In the genomic region with DNA sequence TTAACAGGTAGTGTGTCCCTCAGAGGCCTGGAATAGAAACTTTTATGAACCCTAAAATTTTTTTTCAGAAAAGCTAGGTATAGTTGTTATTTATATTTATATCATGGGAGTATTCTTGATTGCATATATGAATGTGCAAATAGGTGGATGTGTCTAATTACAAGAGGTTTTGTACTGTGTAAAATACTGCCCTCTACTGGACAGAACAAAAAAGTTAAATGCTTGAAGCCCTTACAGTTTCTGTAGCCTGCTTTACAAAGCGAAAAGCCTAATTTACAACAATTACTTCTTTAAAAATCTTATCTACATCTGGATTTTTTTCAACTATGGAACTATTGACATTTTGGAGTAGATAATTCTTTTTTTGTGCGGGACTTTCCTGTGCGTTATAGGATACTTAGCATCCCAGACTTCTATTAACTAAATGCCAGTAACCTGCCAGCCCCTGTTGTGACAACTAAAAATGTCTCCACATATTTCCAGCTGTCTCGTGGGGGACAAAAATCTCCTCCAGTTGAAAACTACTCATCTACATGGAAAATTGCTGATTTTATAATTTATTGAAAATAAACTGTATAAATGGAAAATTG, we compare ENCODE assay signal across 8 cellular contexts. TPM values are rescaled to one million over a fixed set of nuclear protein-coding genes. Genes with fewer than 3 reads are reported as not detected.
DNase-seq lines count a peak whose midpoint lies in the region; ATAC-seq, FAIRE-seq and TF ChIP-seq lines count a peak whose summit lies in the region.

No MANE protein-coding gene starts in this region.

- in situ Hi-C loops in KBM-7 (cut with MboI; ENCODE audit: low pct_unique_long_range_greater_than_20kb, low sequenced_read_pairs): loop anchor here (25.0 kb wide), 1 partner anchor 174 kb away; no protein-coding TSS in a partner anchor

- TF ChIP-seq CTCF in BE2C (IDR thresholded peaks at IDR 0.05; ENCODE audit: low read depth, low read length) (peak; percentile 61), endothelial cell (IDR thresholded peaks at IDR 0.05; ENCODE audit: unreplicated experiment) (peak; percentile 96), mucosa of descending colon (IDR thresholded peaks at IDR 0.05) (peak; percentile 45)

- DNase-seq in BE2C (no peak), KBM-7 (peak; percentile 64), RCC 7860 (ENCODE audit: low spot score) (peak; percentile 35), endothelial cell (ENCODE audit: low spot score) (no peak), mucosa of descending colon (no peak), NCI-H187 treated with DMSO at 0.1 percent for 48 hours (lab: John Stamatoyannopoulos, UW) (no peak)
- DNase-seq in activated naive CD4-positive, alpha-beta T cell treated with anti-CD3 and anti-CD28 coated beads for 36 hours: no peak

- no peak overlapping the region for H3K4me3 Mint-ChIP-seq in endothelial cell (ENCODE audit: unreplicated experiment)
- no peak overlapping the region for H3K4me3 Mint-ChIP-seq in activated naive CD4-positive, alpha-beta T cell treated with anti-CD3 and anti-CD28 coated beads for 36 hours

- H3K4me1 ChIP-seq in BE2C (no peaks in the 10 kb centered on the region), mucosa of descending colon (ENCODE audit: low read depth) (peaks cover 2% of the 10 kb centered on the region)

- H3K27me3 ChIP-seq in BE2C: no peaks in the 10 kb centered on the region; the same call in 1 of the 2 replicates

- peak; percentile 77 for FAIRE-seq in RCC 7860 (lab: Jason Lieb, UNC)

- intact Hi-C loops in mucosa of descending colon (cut with DNase I, micrococcal nuclease): loop anchor here (5.0 to 10.0 kb wide), 2 partner anchors 196 to 509 kb away; no protein-coding TSS in a partner anchor
- intact Hi-C loops in activated naive CD4-positive, alpha-beta T cell treated with anti-CD3 and anti-CD28 coated beads for 36 hours (cut with micrococcal nuclease): loop anchor here (1.0 to 10.0 kb wide), 5 partner anchors 196 to 1088 kb away; a partner anchor contains a TSS

- CTCF ChIA-PET in activated naive CD4-positive, alpha-beta T cell treated with anti-CD3 and anti-CD28 coated beads for 36 hours (lab: Charles Lee): interaction anchor here (0.6 to 16.8 kb wide), 20 partner anchors 8 to 1751 kb away, joined by 3 to 371 read pairs (median 3); a partner anchor contains a TSS

- H3K9me3 ChIP-seq in BE2C (no peaks in the 10 kb centered on the region), mucosa of descending colon (no peaks in the 10 kb centered on the region)

- no peaks in the 10 kb centered on the region for H3K27me3 Mint-ChIP-seq in endothelial cell (ENCODE audit: unreplicated experiment)
- H3K27me3 Mint-ChIP-seq in activated naive CD4-positive, alpha-beta T cell treated with anti-CD3 and anti-CD28 coated beads for 36 hours (ENCODE audit: low read depth): no peaks in the 10 kb centered on the region

- no peak overlapping the region for H3K27ac Mint-ChIP-seq in endothelial cell (ENCODE audit: unreplicated experiment)
- no peak overlapping the region for H3K27ac Mint-ChIP-seq in activated naive CD4-positive, alpha-beta T cell treated with anti-CD3 and anti-CD28 coated beads for 36 hours

- H3K36me3 ChIP-seq in BE2C (no peaks in the 10 kb centered on the region), mucosa of descending colon (ENCODE audit: low read depth) (no peaks in the 10 kb centered on the region)

- H3K36me3 Mint-ChIP-seq in endothelial cell (ENCODE audit: low read depth, unreplicated experiment): no peaks in the 10 kb centered on the region
- no peaks in the 10 kb centered on the region for H3K36me3 Mint-ChIP-seq in activated naive CD4-positive, alpha-beta T cell treated with anti-CD3 and anti-CD28 coated beads for 36 hours (ENCODE audit: low read depth)

- no peaks in the 10 kb centered on the region for H3K9me3 Mint-ChIP-seq in endothelial cell (ENCODE audit: unreplicated experiment)
- H3K9me3 Mint-ChIP-seq in activated naive CD4-positive, alpha-beta T cell treated with anti-CD3 and anti-CD28 coated beads for 36 hours: no peaks in the 10 kb centered on the region

- H3K4me3 ChIP-seq in BE2C (ENCODE audit: low read depth, low read length): no peak overlapping the region
- no peak overlapping the region for H3K4me3 ChIP-seq in mucosa of descending colon

- ATAC-seq in GM18909 (IDR thresholded peaks at IDR 0.05; ENCODE audit: poor library complexity, unreplicated experiment) (peak; percentile 73), mucosa of descending colon (peak; percentile 75)

- peaks cover 2% of the 10 kb centered on the region for H3K4me1 Mint-ChIP-seq in endothelial cell (ENCODE audit: unreplicated experiment)
- peaks cover 9% of the 10 kb centered on the region for H3K4me1 Mint-ChIP-seq in activated naive CD4-positive, alpha-beta T cell treated with anti-CD3 and anti-CD28 coated beads for 36 hours (ENCODE audit: low read depth)

RNA-seq across cellular contexts. Expression of a gene that starts 35.1 kb away (rescaled TPM):
- not detected for polyA plus RNA-seq in BE2C (2012; ENCODE audit: insufficient read depth, insufficient read length, low read depth)
- total RNA-seq in endothelial cell (ENCODE audit: unreplicated experiment) (3.5 TPM), mucosa of descending colon (1 to 10 TPM; 1.2 to 2.1 (median 1.5) TPM)
- total RNA-seq in activated naive CD4-positive, alpha-beta T cell treated with anti-CD3 and anti-CD28 coated beads for 36 hours: not detected

Comparison
In these comparisons a context has a peak if more than half of its experiments do, and no peak if none do; other contexts are left out.
1. DNase-seq: peak in KBM-7 (single experiment) and RCC 7860 (single experiment); none in BE2C (single experiment), endothelial cell (single experiment), mucosa of descending colon (0 of 3), activated naive CD4-positive, alpha-beta T cell treated with anti-CD3 and anti-CD28 coated beads for 36 hours (single experiment) and NCI-H187 treated with DMSO at 0.1 percent for 48 hours (single experiment).
2. CTCF ChIP-seq: peak in every context shown above with its lines; median percentile 96 in endothelial cell; 61 in BE2C; 45 in mucosa of descending colon.